Comparison of ENCODE assay signal across 34 cellular contexts in genomic region chr5:130799015-130799414, GRCh38.
"Had no signal": no experiment of that assay in that cellular context is flagged by ENCODE, and none has a peak within 500 bp of the region (broad histone marks: within the 10 kb centered on the region; RNA-seq: fewer than 3 reads in every experiment).

No MANE protein-coding gene starts in this region.

- H3K27me3 ChIP-seq: MG63 had no signal

- H3K36me3 ChIP-seq: MG63 had no signal

- H3K4me3 ChIP-seq: MG63 had no signal

- DNase-seq: Kasumi-1, MG63, MM.1S, NCI-H1048, NCI-H1092, NCI-H1092 treated with DMSO at 0.1 percent for 48 hours, NCI-H1105, NCI-H1105 treated with DMSO at 0.1 percent for 48 hours, NCI-H1417, NCI-H1417 treated with DMSO at 0.1 percent for 48 hours, NCI-H1436, NCI-H1436 treated with DMSO at 0.1 percent for 48 hours, NCI-H146, NCI-H1694, NCI-H1694 treated with DMSO at 0.1 percent for 48 hours, NCI-H187, NCI-H187 treated with DMSO at 0.1 percent for 48 hours, NCI-H1930, NCI-H2029, NCI-H2029 treated with DMSO at 0.1 percent for 48 hours, NCI-H2081, NCI-H2081 treated with DMSO at 0.1 percent for 48 hours, NCI-H2107, NCI-H2171, NCI-H2171 treated with DMSO at 0.1 percent for 48 hours, NCI-H2227 treated with DMSO at 0.1 percent for 48 hours, NCI-H226, NCI-H345, NCI-H446, NCI-H446 treated with DMSO at 0.1 percent for 48 hours, NCI-H510A, NCI-H510A treated with DMSO at 0.1 percent for 48 hours, NCI-H524, NCI-H524 treated with DMSO at 0.1 percent for 48 hours had no signal
